In the genomic region with DNA sequence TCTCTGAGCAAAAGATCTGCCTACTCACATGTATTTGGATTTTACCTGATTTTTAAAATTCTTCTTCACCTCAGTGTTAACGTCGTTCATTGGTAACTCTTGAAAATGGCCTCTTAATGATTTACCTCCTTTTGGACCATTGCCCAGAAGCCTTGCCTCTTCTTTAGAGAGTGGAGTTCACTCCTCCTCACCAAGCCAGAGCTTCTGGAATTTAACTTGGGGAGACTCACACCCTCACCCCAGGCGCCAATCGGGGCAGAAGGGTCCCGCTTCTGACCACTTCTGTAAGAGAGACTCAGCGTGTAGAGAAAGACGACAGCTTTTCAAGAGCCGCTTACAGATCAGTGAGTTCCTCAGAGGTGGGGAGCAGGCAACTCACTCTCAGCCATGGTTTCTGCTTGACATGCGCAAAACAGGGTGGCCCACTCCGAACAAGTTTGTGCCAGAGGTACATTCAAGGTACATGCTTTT, we compare ENCODE assay signal across 9 cellular contexts. TPM values are rescaled to one million over a fixed set of nuclear protein-coding genes. Genes with fewer than 3 reads are reported as not detected.
DNase-seq lines count a peak whose midpoint lies in the region; ATAC-seq and TF ChIP-seq lines count a peak whose summit lies in the region.
"Had no signal": no experiment of that assay in that cellular context is flagged by ENCODE, and none has a peak within 500 bp of the region (broad histone marks: within the 10 kb centered on the region; RNA-seq: fewer than 3 reads in every experiment).

No MANE protein-coding gene starts in this region.

- TF ChIP-seq POLR2A in right lobe of liver (IDR thresholded peaks at IDR 0.05) (no peak), tibial nerve (IDR thresholded peaks at IDR 0.05) (no peak)

- H3K4me1 ChIP-seq in right lobe of liver (peaks cover 0 to 4% (median 0%) of the 10 kb centered on the region in 4 donors), tibial nerve (peaks cover 0 to 20% (median 4%) of the 10 kb centered on the region in 4 donors)

- no peaks in the 10 kb centered on the region for H3K9me3 Mint-ChIP-seq in activated CD4-positive, alpha-beta T cell treated with anti-CD3 and anti-CD28 coated beads, Interleukin-2, amount 10 ng/mL, durations not matched to agents 7 days and 5 days
- H3K9me3 Mint-ChIP-seq in MCF 10A (ENCODE audit: unreplicated experiment), result no peaks in the 10 kb centered on the region

- no peaks in the 10 kb centered on the region for H3K36me3 Mint-ChIP-seq in activated CD4-positive, alpha-beta T cell treated with anti-CD3 and anti-CD28 coated beads, Interleukin-2, amount 10 ng/mL, durations not matched to agents 7 days and 5 days (ENCODE audit: low read depth)
- peaks cover 5% of the 10 kb centered on the region for H3K36me3 Mint-ChIP-seq in MCF 10A (ENCODE audit: insufficient read depth, unreplicated experiment)

- H3K9me3 ChIP-seq in right lobe of liver (no peaks in the 10 kb centered on the region), tibial nerve (no peaks in the 10 kb centered on the region)

- no TSS peak for BruUV-seq in MCF 10A (replicated peaks; lab: Mats Ljungman, UMichigan)

- H3K27ac Mint-ChIP-seq in activated CD4-positive, alpha-beta T cell treated with anti-CD3 and anti-CD28 coated beads, Interleukin-2, amount 10 ng/mL, durations not matched to agents 7 days and 5 days, result no peak overlapping the region
- no peak overlapping the region for H3K27ac Mint-ChIP-seq in MCF 10A (ENCODE audit: low read depth, unreplicated experiment)

- peak overlapping the region; percentile 8 for H3K4me3 Mint-ChIP-seq in activated CD4-positive, alpha-beta T cell treated with anti-CD3 and anti-CD28 coated beads, Interleukin-2, amount 10 ng/mL, durations not matched to agents 7 days and 5 days
- H3K4me3 Mint-ChIP-seq in MCF 10A (ENCODE audit: unreplicated experiment), result no peak overlapping the region

- H3K27ac ChIP-seq in right lobe of liver (no peak overlapping the region), tibial nerve (no peak overlapping the region)

- CTCF ChIA-PET in activated CD4-positive, alpha-beta T cell treated with anti-CD3 and anti-CD28 coated beads, Interleukin-2, amount 10 ng/mL, durations not matched to agents 7 days and 5 days (lab: Charles Lee), result interaction anchor here (1.1 kb wide), 1 partner anchor 22 kb away, joined by 3 read pairs; no protein-coding TSS in a partner anchor
- CTCF ChIA-PET in MCF 10A (lab: Yijun Ruan, JAX), result interaction anchor here (0.6 to 1.5 kb wide), 2 partner anchors 25 to 31 kb away, joined by 3 read pairs; no protein-coding TSS in a partner anchor

- ATAC-seq in right lobe of liver (peak; percentile 51 to 73 (median 66)), HG02981 (IDR thresholded peaks at IDR 0.05; ENCODE audit: unreplicated experiment) (no peak)

- intact Hi-C loops in MCF 10A (cut with micrococcal nuclease), result no loop called here
- intact Hi-C loops in right lobe of liver (cut with DNase I), result no loop called here

- H3K27me3 Mint-ChIP-seq in activated CD4-positive, alpha-beta T cell treated with anti-CD3 and anti-CD28 coated beads, Interleukin-2, amount 10 ng/mL, durations not matched to agents 7 days and 5 days, result peaks cover 68% of the 10 kb centered on the region
- peaks cover 10% of the 10 kb centered on the region for H3K27me3 Mint-ChIP-seq in MCF 10A (ENCODE audit: insufficient read depth, unreplicated experiment)

- POLR2A ChIA-PET in activated CD4-positive, alpha-beta T cell treated with anti-CD3 and anti-CD28 coated beads, Interleukin-2, amount 10 ng/mL, durations not matched to agents 7 days and 5 days (lab: Charles Lee), result no interaction called here
- POLR2A ChIA-PET in MCF 10A (lab: Yijun Ruan, JAX), result no interaction called here

- TF ChIP-seq EP300 in tibial nerve (IDR thresholded peaks at IDR 0.05), result no peak

- TF ChIP-seq CTCF in MCF 10A (IDR thresholded peaks at IDR 0.05; ENCODE audit: unreplicated experiment) (no peak), right lobe of liver (IDR thresholded peaks at IDR 0.05) (no peak), tibial nerve (IDR thresholded peaks at IDR 0.05) (no peak)

- 9% methylated on average over 10 of the region's 10 CpGs for WGBS in right lobe of liver (ENCODE audit: insufficient coverage, low coverage, low lambda C conversion rate, missing lambda C conversion rate)
- 1 to 13% methylated on average over 10 of the region's 10 CpGs for WGBS in tibial nerve, 2 donors

- H3K36me3 ChIP-seq in right lobe of liver (no peaks in the 10 kb centered on the region), tibial nerve (no peaks in the 10 kb centered on the region)

- no peak for DNase-seq in activated CD4-positive, alpha-beta T cell treated with anti-CD3 and anti-CD28 coated beads, Interleukin-2, amount 10 ng/mL, durations not matched to agents 7 days and 5 days
- DNase-seq in activated CD4-positive, alpha-beta T cell treated with anti-CD3 and anti-CD28 coated beads, Interleukin-2, amount 50 U/mL, for 4 hours, result no peak
- DNase-seq in MCF 10A (ENCODE audit: unreplicated experiment) (peak; percentile 24), right lobe of liver (no peak), tibial nerve (ENCODE audit: low spot score in 2 of 2) (no peak), NCI-H526 treated with DMSO at 0.1 percent for 48 hours (lab: John Stamatoyannopoulos, UW) (no peak), GDM1 (lab: John Stamatoyannopoulos, UW) (no peak)

- H3K4me3 ChIP-seq in right lobe of liver (peak overlapping the region; percentile 53 to 68 (median 54)), tibial nerve (peak overlapping the region; percentile 29 to 56 (median 38))

- H3K4me1 Mint-ChIP-seq in activated CD4-positive, alpha-beta T cell treated with anti-CD3 and anti-CD28 coated beads, Interleukin-2, amount 10 ng/mL, durations not matched to agents 7 days and 5 days, result peaks cover 26% of the 10 kb centered on the region
- H3K4me1 Mint-ChIP-seq in MCF 10A (ENCODE audit: insufficient read depth, unreplicated experiment), result no peaks in the 10 kb centered on the region

- H3K27me3 ChIP-seq in right lobe of liver, result peaks cover 0 to 4% of the 10 kb centered on the region in 2 donors
- H3K27me3 ChIP-seq in tibial nerve, result peaks cover 0 to 41% of the 10 kb centered on the region in 2 donors

RNA-seq across cellular contexts. Expression of a gene that starts 2.7 kb away (rescaled TPM):
- total RNA-seq in activated CD4-positive, alpha-beta T cell treated with anti-CD3 and anti-CD28 coated beads, Interleukin-2, amount 10 ng/mL, durations not matched to agents 7 days and 5 days, result not detected
- total RNA-seq in MCF 10A (2022) (not detected in 2 replicates), right lobe of liver (not detected), tibial nerve (under 1 TPM in 1 of 4 donors, not detected in 3; 0.30 TPM)
- total RNA-seq: Daoy had no signal

RNA-seq across cellular contexts. Expression of a gene that starts 12.7 kb away (rescaled TPM):
- total RNA-seq in activated CD4-positive, alpha-beta T cell treated with anti-CD3 and anti-CD28 coated beads, Interleukin-2, amount 10 ng/mL, durations not matched to agents 7 days and 5 days, result not detected
- total RNA-seq in MCF 10A (2022) (not detected in 2 replicates), right lobe of liver (under 1 TPM in 5 of 6 experiments, not detected in 1; 0.26 to 0.55 (median 0.44) TPM), tibial nerve (1 to 10 TPM; 2.8 to 7.3 (median 5.0) TPM)

RNA-seq across cellular contexts. Expression of a gene that starts 45.3 kb away (rescaled TPM):
- not detected for total RNA-seq in activated CD4-positive, alpha-beta T cell treated with anti-CD3 and anti-CD28 coated beads, Interleukin-2, amount 10 ng/mL, durations not matched to agents 7 days and 5 days
- total RNA-seq in MCF 10A (2022), result 6.0 and 7.6 TPM in 2 replicates
- total RNA-seq in right lobe of liver, result under 1 TPM in 4 of 6 experiments, not detected in 2; 0.06 to 0.26 (median 0.23) TPM
- total RNA-seq in tibial nerve, result 1 to 10 TPM in 3 of 4 donors, under 1 TPM in 1; 0.90 to 7.4 (median 3.4) TPM
